Comparison of ENCODE assay signal across 1 cellular context in genomic region chr3:112384769-112385168, GRCh38.
TF ChIP-seq lines count a peak whose summit lies in the region.

No MANE protein-coding gene starts in this region.

TF ChIP-seq in GM23338, 12 proteins besides CTCF, POLR2A, EP300 and RAD21 (continued from another document):
- TF ChIP-seq ZNF462 (CRISPR knock-in tag; IDR thresholded peaks at IDR 0.05) = no peak
